ENCODE assay signal across 10 cellular contexts in the genomic region with DNA sequence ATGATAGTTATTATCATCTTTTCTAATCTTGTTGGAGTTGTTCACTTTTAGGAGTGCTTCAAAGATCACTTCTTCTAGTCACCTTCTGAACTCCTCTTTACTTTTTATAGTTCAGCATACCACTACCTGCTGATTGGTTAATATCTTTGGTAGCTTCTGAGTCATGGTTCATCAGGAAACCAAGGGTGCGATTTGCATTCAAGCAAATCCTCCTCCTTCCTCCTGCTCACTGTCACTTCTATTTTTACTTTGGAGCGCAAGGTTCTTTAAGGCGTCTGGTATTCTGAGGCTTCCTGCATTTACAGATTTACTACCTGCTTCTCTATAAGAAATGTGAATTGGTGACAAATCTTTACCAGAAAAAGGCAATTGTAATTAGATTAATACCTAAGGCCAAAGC.
A peak's percentile ranks its signal among the peaks of the same experiment; 100 is the strongest.
DNase-seq lines count a peak whose midpoint lies in the region; ATAC-seq, FAIRE-seq and TF ChIP-seq lines count a peak whose summit lies in the region.
"Had no signal": no experiment of that assay in that cellular context is flagged by ENCODE, and none has a peak within 500 bp of the region (broad histone marks: within the 10 kb centered on the region; RNA-seq: fewer than 3 reads in every experiment).

No MANE protein-coding gene starts in this region.

- FAIRE-seq in H54 (lab: Jason Lieb, UNC) = peak; percentile 62

- TF ChIP-seq POLR2A in H54 (IDR thresholded peaks at IDR 0.05; ENCODE audit: low read depth, low read length) = no peak

- DNase-seq in H54 (ENCODE audit: insufficient read length, low spot score) = no peak
- peak; percentile 6 for DNase-seq in iPS-NIHi11 (ENCODE audit: low spot score)
- DNase-seq in DMS53 treated with DMSO at 0.1 percent for 48 hours (lab: John Stamatoyannopoulos, UW; ENCODE audit: unreplicated experiment) = no peak
- DNase-seq in DMS53 (lab: John Stamatoyannopoulos, UW) = no peak
- no peak for DNase-seq in NCI-H2081 treated with DMSO at 0.1 percent for 48 hours (lab: John Stamatoyannopoulos, UW)
- DNase-seq in stimulated activated CD4-positive, alpha-beta T cell treated with anti-CD3 and anti-CD28 coated beads, Interleukin-12 subunit alpha, Interleukin-12 subunit beta, amount 100 ng/mL, for 4 hours = no peak
- DNase-seq: activated effector memory CD4-positive, alpha-beta T cell treated with Interleukin-2 at 50 U/mL for 16 hours had no signal

- ATAC-seq in GM18858 (IDR thresholded peaks at IDR 0.05; ENCODE audit: unreplicated experiment) = peak; percentile 98
- peak; percentile 86 for ATAC-seq in HG03558 (IDR thresholded peaks at IDR 0.05; ENCODE audit: extremely low read depth, unreplicated experiment)
- ATAC-seq: SK-N-SH treated with all-trans-retinoic acid at 6 μM for 48 hours had no signal
